13 cellular contexts compared by ENCODE assay signal in the genomic region with DNA sequence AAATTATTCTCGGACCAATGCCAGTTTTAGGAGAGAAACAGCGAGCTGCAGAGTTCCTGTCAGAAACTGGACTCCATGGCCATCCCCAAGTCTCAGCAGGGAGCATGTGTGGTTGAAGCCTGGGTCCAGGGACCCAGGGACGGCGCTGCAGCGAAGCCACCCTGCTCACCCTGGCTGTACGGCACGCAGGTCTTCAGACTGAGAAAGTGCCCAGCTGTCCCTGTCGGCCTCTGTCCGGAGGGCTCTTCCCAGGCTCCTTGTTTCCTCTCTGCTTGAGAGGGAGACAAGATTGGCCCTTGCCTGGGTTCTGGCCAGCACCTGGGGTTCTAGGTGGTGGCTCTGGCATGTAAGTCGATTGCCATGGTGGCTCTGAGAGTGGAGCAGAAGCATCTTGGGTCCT. TPM values are rescaled to one million over a fixed set of nuclear protein-coding genes. Genes with fewer than 3 reads are reported as not detected.
A peak's percentile ranks its signal among the peaks of the same experiment; 100 is the strongest.
DNase-seq lines count a peak whose midpoint lies in the region; ATAC-seq and TF ChIP-seq lines count a peak whose summit lies in the region.
"Had no signal": no experiment of that assay in that cellular context is flagged by ENCODE, and none has a peak within 500 bp of the region (broad histone marks: within the 10 kb centered on the region; RNA-seq: fewer than 3 reads in every experiment).

No MANE protein-coding gene starts in this region.

- peaks cover 68% of the 10 kb centered on the region for H3K4me1 Mint-ChIP-seq in activated CD4-positive, alpha-beta memory T cell treated with anti-CD3 and anti-CD28 coated beads, Interleukin-2, amount 10 ng/mL, durations not matched to agents 7 days and 5 days
- H3K4me1 Mint-ChIP-seq in activated CD4-positive, alpha-beta memory T cell treated with anti-CD3 and anti-CD28 coated beads for 36 hours (ENCODE audit: low read depth) = peaks cover 59% of the 10 kb centered on the region

- POLR2A ChIA-PET in activated CD4-positive, alpha-beta memory T cell treated with anti-CD3 and anti-CD28 coated beads, Interleukin-2, amount 10 ng/mL, durations not matched to agents 7 days and 5 days (lab: Charles Lee) = interaction anchor here (1.4 to 1.7 kb wide), 2 partner anchors 8 to 14 kb away, joined by 4 to 6 read pairs; no protein-coding TSS in a partner anchor
- POLR2A ChIA-PET in activated CD4-positive, alpha-beta memory T cell treated with anti-CD3 and anti-CD28 coated beads for 36 hours (lab: Charles Lee) = no interaction called here

- ATAC-seq in GM19397 (IDR thresholded peaks at IDR 0.05; ENCODE audit: unreplicated experiment) (no peak), GM19395 (IDR thresholded peaks at IDR 0.05; ENCODE audit: unreplicated experiment) (no peak)
- ATAC-seq: A549 had no signal

- H3K27me3 Mint-ChIP-seq in activated CD4-positive, alpha-beta memory T cell treated with anti-CD3 and anti-CD28 coated beads, Interleukin-2, amount 10 ng/mL, durations not matched to agents 7 days and 5 days = no peaks in the 10 kb centered on the region
- H3K27me3 Mint-ChIP-seq in activated CD4-positive, alpha-beta memory T cell treated with anti-CD3 and anti-CD28 coated beads for 36 hours = no peaks in the 10 kb centered on the region

- H3K4me1 ChIP-seq in muscle layer of colon (ENCODE audit: insufficient read depth, low read length) (peaks cover 35% of the 10 kb centered on the region), tibial nerve (peaks cover 0 to 60% (median 37%) of the 10 kb centered on the region in 4 donors)

- H3K27ac Mint-ChIP-seq in activated CD4-positive, alpha-beta memory T cell treated with anti-CD3 and anti-CD28 coated beads, Interleukin-2, amount 10 ng/mL, durations not matched to agents 7 days and 5 days = peak overlapping the region; percentile 58
- no peak overlapping the region for H3K27ac Mint-ChIP-seq in activated CD4-positive, alpha-beta memory T cell treated with anti-CD3 and anti-CD28 coated beads for 36 hours

- H3K4me3 ChIP-seq in dorsolateral prefrontal cortex = peak overlapping the region in 37 of 59 donors; percentile 7 to 69 (median 57)
- H3K4me3 ChIP-seq in muscle layer of colon (ENCODE audit: low read depth in 1 of 2, low read length in 2 of 2) = no peak overlapping the region
- H3K4me3 ChIP-seq in tibial nerve = peak overlapping the region in 2 of 4 donors; percentile 41 to 52
- H3K4me3 ChIP-seq: A549 had no signal

- H3K27ac ChIP-seq in dorsolateral prefrontal cortex = peak overlapping the region in 49 of 59 donors; percentile 15 to 94 (median 86)
- H3K27ac ChIP-seq in muscle layer of colon (ENCODE audit: low read depth, low read length) = peak overlapping the region; percentile 49
- peak overlapping the region; percentile 83 to 99 (median 92) for H3K27ac ChIP-seq in tibial nerve
- H3K27ac ChIP-seq: A549 had no signal

- DNase-seq in activated CD4-positive, alpha-beta memory T cell treated with anti-CD3 and anti-CD28 coated beads, Interleukin-2, amount 10 ng/mL, durations not matched to agents 7 days and 5 days = no peak
- no peak for DNase-seq in activated CD4-positive, alpha-beta memory T cell treated with anti-CD3 and anti-CD28 coated beads for 36 hours
- no peak for DNase-seq in dorsolateral prefrontal cortex
- DNase-seq in tibial nerve (ENCODE audit: low spot score in 2 of 2) = no peak
- DNase-seq in NCI-H1436 (lab: John Stamatoyannopoulos, UW) = no peak
- DNase-seq: activated CD8-positive, alpha-beta memory T cell treated with anti-CD3 and anti-CD28 coated beads, Interleukin-2, amount 50 U/mL, for 48 hours; GM23248; NCI-H748 treated with DMSO at 0.1 percent for 48 hours had no signal

- no peak overlapping the region for H3K9ac ChIP-seq in muscle layer of colon (ENCODE audit: low read length)

- H3K9me3 ChIP-seq in muscle layer of colon (ENCODE audit: low read length) (no peaks in the 10 kb centered on the region), tibial nerve (no peaks in the 10 kb centered on the region)
- H3K9me3 ChIP-seq: A549 had no signal

- WGBS in tibial nerve, 2 donors = 78% methylated on average over 9 to 10 of the region's 10 CpGs

- no peak for TF ChIP-seq CTCF in dorsolateral prefrontal cortex (IDR thresholded peaks at IDR 0.05 in 54 of 56, conservative IDR thresholded peaks at IDR 0.05 in 2 of 56; ENCODE audit: low read depth in 1 of 56, partially characterized antibody in 56 of 56)
- no peak for TF ChIP-seq CTCF in tibial nerve (IDR thresholded peaks at IDR 0.05)

- no peak for TF ChIP-seq POLR2A in tibial nerve (IDR thresholded peaks at IDR 0.05)

- no peak for TF ChIP-seq EP300 in tibial nerve (IDR thresholded peaks at IDR 0.05)

- H3K9me3 Mint-ChIP-seq in activated CD4-positive, alpha-beta memory T cell treated with anti-CD3 and anti-CD28 coated beads, Interleukin-2, amount 10 ng/mL, durations not matched to agents 7 days and 5 days = no peaks in the 10 kb centered on the region
- H3K9me3 Mint-ChIP-seq in activated CD4-positive, alpha-beta memory T cell treated with anti-CD3 and anti-CD28 coated beads for 36 hours = no peaks in the 10 kb centered on the region
- H3K9me3 Mint-ChIP-seq: T-helper 1 cell treated with Interleukin-12 subunit alpha and Interleukin-12 subunit beta and Interleukin-4 antibody, amounts not matched to agents 30 μg/mL and 1 μg/mL, for 36 hours had no signal

- H3K36me3 ChIP-seq in muscle layer of colon (ENCODE audit: insufficient read depth, low read length) (peaks cover 43% of the 10 kb centered on the region), tibial nerve (peaks cover 0 to 43% (median 22%) of the 10 kb centered on the region in 3 donors)

- H3K27me3 ChIP-seq in dorsolateral prefrontal cortex = no peaks in the 10 kb centered on the region
- H3K27me3 ChIP-seq in muscle layer of colon (ENCODE audit: control insufficient read depth in 1 of 2, insufficient read depth in 2 of 2, low read length in 2 of 2) = no peaks in the 10 kb centered on the region
- no peaks in the 10 kb centered on the region for H3K27me3 ChIP-seq in tibial nerve

- H3K36me3 Mint-ChIP-seq in activated CD4-positive, alpha-beta memory T cell treated with anti-CD3 and anti-CD28 coated beads, Interleukin-2, amount 10 ng/mL, durations not matched to agents 7 days and 5 days (ENCODE audit: low read depth) = peaks cover 35% of the 10 kb centered on the region
- peaks cover 26% of the 10 kb centered on the region for H3K36me3 Mint-ChIP-seq in activated CD4-positive, alpha-beta memory T cell treated with anti-CD3 and anti-CD28 coated beads for 36 hours

- no peak overlapping the region for H3K4me3 Mint-ChIP-seq in activated CD4-positive, alpha-beta memory T cell treated with anti-CD3 and anti-CD28 coated beads, Interleukin-2, amount 10 ng/mL, durations not matched to agents 7 days and 5 days
- H3K4me3 Mint-ChIP-seq in activated CD4-positive, alpha-beta memory T cell treated with anti-CD3 and anti-CD28 coated beads for 36 hours = no peak overlapping the region
- H3K4me3 Mint-ChIP-seq: T-helper 1 cell treated with Interleukin-12 subunit alpha and Interleukin-12 subunit beta and Interleukin-4 antibody, amounts not matched to agents 30 μg/mL and 1 μg/mL, for 36 hours had no signal

- CTCF ChIA-PET in activated CD4-positive, alpha-beta memory T cell treated with anti-CD3 and anti-CD28 coated beads, Interleukin-2, amount 10 ng/mL, durations not matched to agents 7 days and 5 days (lab: Charles Lee) = interaction anchor here (1.2 to 1.7 kb wide), 3 partner anchors 12 to 145 kb away, joined by 3 to 5 read pairs (median 4); no protein-coding TSS in a partner anchor
- CTCF ChIA-PET in activated CD4-positive, alpha-beta memory T cell treated with anti-CD3 and anti-CD28 coated beads for 36 hours (lab: Charles Lee) = interaction anchor here (1.4 to 5.3 kb wide), 3 partner anchors 17 to 158 kb away, joined by 3 to 31 read pairs (median 4); no protein-coding TSS in a partner anchor

- intact Hi-C loops in activated CD4-positive, alpha-beta memory T cell treated with anti-CD3 and anti-CD28 coated beads for 36 hours (cut with micrococcal nuclease) = no loop called here
- intact Hi-C loops in dorsolateral prefrontal cortex (cut with DNase I) = no loop called here

RNA-seq across cellular contexts. Expression of a gene that starts 26.9 kb away (rescaled TPM):
- total RNA-seq in activated CD4-positive, alpha-beta memory T cell treated with anti-CD3 and anti-CD28 coated beads, Interleukin-2, amount 10 ng/mL, durations not matched to agents 7 days and 5 days = 10 to 100 TPM; 35.6 to 38.1 TPM
- 10 to 100 TPM; 43.4 to 43.6 TPM for total RNA-seq in activated CD4-positive, alpha-beta memory T cell treated with anti-CD3 and anti-CD28 coated beads for 36 hours
- total RNA-seq in dorsolateral prefrontal cortex (100 to 1,000 TPM in 43 of 120 experiments, 10 to 100 TPM in 77; 59.1 to 132 (median 93.5) TPM), tibial nerve (100 to 1,000 TPM in 1 of 4 donors, 10 to 100 TPM in 3; 68.9 to 180 (median 74.7) TPM)

RNA-seq across cellular contexts. Expression of a gene that starts 32.5 kb away (rescaled TPM):
- total RNA-seq in activated CD4-positive, alpha-beta memory T cell treated with anti-CD3 and anti-CD28 coated beads, Interleukin-2, amount 10 ng/mL, durations not matched to agents 7 days and 5 days = 10 to 100 TPM; 21.3 to 22.2 TPM
- 10 to 100 TPM; 17.1 to 17.3 TPM for total RNA-seq in activated CD4-positive, alpha-beta memory T cell treated with anti-CD3 and anti-CD28 coated beads for 36 hours
- total RNA-seq in dorsolateral prefrontal cortex (10 to 100 TPM; 17.8 to 66.6 (median 35.3) TPM), tibial nerve (10 to 100 TPM; 23.4 to 29.7 (median 27.2) TPM)

RNA-seq across cellular contexts. Expression of a gene that starts 33.5 kb away (rescaled TPM):
- total RNA-seq in activated CD4-positive, alpha-beta memory T cell treated with anti-CD3 and anti-CD28 coated beads, Interleukin-2, amount 10 ng/mL, durations not matched to agents 7 days and 5 days = 10 to 100 TPM; 12.0 to 14.1 TPM
- 10 to 100 TPM; 10.2 to 14.5 TPM for total RNA-seq in activated CD4-positive, alpha-beta memory T cell treated with anti-CD3 and anti-CD28 coated beads for 36 hours
- total RNA-seq in dorsolateral prefrontal cortex = 10 to 100 TPM in 17 of 120 experiments, 1 to 10 TPM in 103; 3.4 to 14.7 (median 7.2) TPM
- total RNA-seq in tibial nerve = 10 to 100 TPM in 1 of 4 donors, 1 to 10 TPM in 3; 5.4 to 11.2 (median 8.1) TPM

RNA-seq across cellular contexts. Expression of a gene that starts 48.7 kb away (rescaled TPM):
- not detected for total RNA-seq in activated CD4-positive, alpha-beta memory T cell treated with anti-CD3 and anti-CD28 coated beads, Interleukin-2, amount 10 ng/mL, durations not matched to agents 7 days and 5 days
- total RNA-seq in activated CD4-positive, alpha-beta memory T cell treated with anti-CD3 and anti-CD28 coated beads for 36 hours = not detected
- total RNA-seq in dorsolateral prefrontal cortex (10 to 100 TPM in 1 of 120 experiments, 1 to 10 TPM in 18, under 1 TPM in 4, not detected in 97; 0.59 to 10.1 (median 1.4) TPM), tibial nerve (not detected)
- total RNA-seq: GM23248 had no signal

RNA-seq across cellular contexts. Expression of a gene that starts 59.5 kb away (rescaled TPM):
- 10 to 100 TPM; 91.3 to 94.1 TPM for total RNA-seq in activated CD4-positive, alpha-beta memory T cell treated with anti-CD3 and anti-CD28 coated beads, Interleukin-2, amount 10 ng/mL, durations not matched to agents 7 days and 5 days
- total RNA-seq in activated CD4-positive, alpha-beta memory T cell treated with anti-CD3 and anti-CD28 coated beads for 36 hours = 10 to 100 TPM; 86.9 to 90.1 TPM
- 100 to 1,000 TPM in 104 of 120 experiments, 10 to 100 TPM in 16; 56.9 to 208 (median 122) TPM for total RNA-seq in dorsolateral prefrontal cortex
- total RNA-seq in tibial nerve = 100 to 1,000 TPM; 202 to 310 (median 243) TPM

Comparison
In these comparisons a context has a peak if more than half of its experiments do, and no peak if none do; other contexts are left out.
1. H3K4me3 ChIP-seq: peak in dorsolateral prefrontal cortex (37 of 59); none in muscle layer of colon (0 of 2).
2. Peak in every context shown above with its lines, with median percentiles within 50 percentile points of each other: H3K27ac ChIP-seq.